10 cellular contexts compared by ENCODE assay signal in the genomic region with DNA sequence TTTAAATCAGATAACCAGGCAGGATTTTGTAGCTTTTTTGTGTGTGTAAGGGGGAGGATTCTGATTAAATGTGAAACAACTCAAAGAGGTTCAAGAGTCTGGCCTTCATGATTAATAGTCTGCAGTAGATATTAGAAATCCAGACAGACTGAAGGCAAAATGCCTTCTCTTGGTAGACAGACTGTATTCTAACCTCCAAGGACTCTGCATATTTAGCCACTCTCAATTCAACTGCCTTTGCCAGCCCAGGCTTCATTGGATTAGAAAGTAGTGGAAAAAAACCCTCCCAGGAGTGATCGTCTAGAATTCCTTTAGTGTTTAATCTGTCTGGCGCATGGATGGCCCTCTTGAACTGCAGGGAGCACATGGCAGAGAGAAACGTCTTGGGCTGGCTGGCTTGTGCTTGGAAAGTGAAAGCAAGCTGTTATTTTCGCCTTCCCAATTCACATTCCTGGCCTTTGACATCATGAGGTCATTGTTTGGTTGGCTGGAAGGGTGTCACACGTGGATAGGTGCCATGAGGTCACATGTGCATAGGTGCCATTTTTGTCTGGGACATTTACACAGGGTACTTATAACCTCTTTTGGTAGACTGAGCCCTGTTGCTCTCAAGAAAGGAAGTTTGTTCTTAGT. TPM values are rescaled to one million over a fixed set of nuclear protein-coding genes. Genes with fewer than 3 reads are reported as not detected.
DNase-seq lines count a peak whose midpoint lies in the region; ATAC-seq, FAIRE-seq and TF ChIP-seq lines count a peak whose summit lies in the region.
"Had no signal": no experiment of that assay in that cellular context is flagged by ENCODE, and none has a peak within 500 bp of the region (broad histone marks: within the 10 kb centered on the region; RNA-seq: fewer than 3 reads in every experiment).

No MANE protein-coding gene starts in this region.

- DNase-seq in HPDE6-E6E7 (ENCODE audit: extremely low spot score) (peak; percentile 66), K562 (ENCODE audit: extremely low read depth in 1 of 4, low spot score in 3 of 4) (no peak), kidney epithelial cell (ENCODE audit: low read depth) (peak; percentile 69), pons (ENCODE audit: low spot score) (no peak), T-helper 2 cell (no peak)
- DNase-seq: activated B cell treated with CpG ODN at 0.5 μM for 24 hours had no signal

- H3K9ac ChIP-seq in K562 (ENCODE audit: insufficient read depth in 1 of 2, low read depth in 2 of 2, low read length in 2 of 2): no peak overlapping the region

- H3K4me3 ChIP-seq in K562 (no peak overlapping the region), kidney epithelial cell (ENCODE audit: low read depth, low read length) (no peak overlapping the region)
- H3K4me3 ChIP-seq: skin epidermis had no signal

- peaks cover 9% of the 10 kb centered on the region for H3K36me3 Mint-ChIP-seq in stimulated activated memory B cell treated with anti-CD40 and anti-IgM and Interleukin-4, amounts not matched to agents 10 μg/mL and 1 μg/mL and 100 μg/mL, for 72 hours

- H3K27ac ChIP-seq in K562 (ENCODE audit: extremely low read depth, low read depth, low read length): no peak overlapping the region

- no peak for TF ChIP-seq EP300 in K562 (IDR thresholded peaks at IDR 0.05; ENCODE audit: low read length)

- H3K27me3 Mint-ChIP-seq in stimulated activated memory B cell treated with anti-CD40 and anti-IgM and Interleukin-4, amounts not matched to agents 10 μg/mL and 1 μg/mL and 100 μg/mL, for 72 hours: no peaks in the 10 kb centered on the region
- H3K27me3 Mint-ChIP-seq: activated B cell treated with CpG ODN at 0.5 μM for 24 hours had no signal

- peaks cover 29% of the 10 kb centered on the region for H3K4me1 Mint-ChIP-seq in stimulated activated memory B cell treated with anti-CD40 and anti-IgM and Interleukin-4, amounts not matched to agents 10 μg/mL and 1 μg/mL and 100 μg/mL, for 72 hours

- H3K9me3 Mint-ChIP-seq in stimulated activated memory B cell treated with anti-CD40 and anti-IgM and Interleukin-4, amounts not matched to agents 10 μg/mL and 1 μg/mL and 100 μg/mL, for 72 hours: no peaks in the 10 kb centered on the region
- H3K9me3 Mint-ChIP-seq: activated B cell treated with CpG ODN at 0.5 μM for 24 hours had no signal

- H3K4me3 Mint-ChIP-seq in stimulated activated memory B cell treated with anti-CD40 and anti-IgM and Interleukin-4, amounts not matched to agents 10 μg/mL and 1 μg/mL and 100 μg/mL, for 72 hours: no peak overlapping the region
- H3K4me3 Mint-ChIP-seq: activated B cell treated with CpG ODN at 0.5 μM for 24 hours had no signal

- no peak for FAIRE-seq in K562 (lab: Jason Lieb, UNC)

- TF ChIP-seq CTCF in K562 (IDR thresholded peaks at IDR 0.05 in 2 of 3, conservative IDR thresholded peaks at IDR 0.05 in 1 of 3; ENCODE audit: insufficient read depth in 2 of 3, low read depth in 1 of 3, low read length in 3 of 3) (no peak), kidney epithelial cell (IDR thresholded peaks at IDR 0.05; ENCODE audit: insufficient read depth, low read length, poor library complexity, severe bottlenecking) (no peak)

- 3% methylated on average over 5 of the region's 5 CpGs for WGBS in K562 (ENCODE audit: insufficient coverage, low coverage, missing lambda C conversion rate)

- H3K79me2 ChIP-seq in K562 (ENCODE audit: control insufficient read depth, insufficient read depth, low read length): no peaks in the 10 kb centered on the region

- no peak for TF ChIP-seq RAD21 in K562 (CRISPR knock-in tag; conservative IDR thresholded peaks at IDR 0.05 in 1 of 2, IDR thresholded peaks at IDR 0.05 in 1 of 2)

- no peak overlapping the region for H2AFZ ChIP-seq in K562 (ENCODE audit: low read depth, low read length)

- POLR2A ChIA-PET in K562 (lab: Yijun Ruan, JAX): interaction anchor here (0.5 kb wide), 1 partner anchor 246 kb away, joined by 3 read pairs; no protein-coding TSS in a partner anchor

- CTCF ChIA-PET in K562 (lab: Yijun Ruan, JAX; ENCODE audit: low intra/inter-chr PET ratio): no interaction called here

- H3K27me3 ChIP-seq in K562 (ENCODE audit: control insufficient read depth in 2 of 2, insufficient read depth in 2 of 2, low read length in 2 of 2) (peaks cover 0 to 7% of the 10 kb centered on the region in 2 experiments; a peak in 4 of 5 replicates), kidney epithelial cell (ENCODE audit: control insufficient read depth, insufficient read depth, low read length) (no peaks in the 10 kb centered on the region)

- H3K36me3 ChIP-seq in K562 (ENCODE audit: control insufficient read depth, insufficient read depth, low read length): no peaks in the 10 kb centered on the region
- no peaks in the 10 kb centered on the region for H3K36me3 ChIP-seq in kidney epithelial cell (ENCODE audit: control insufficient read depth, insufficient read depth, low read length)

- H3K4me1 ChIP-seq in K562 (replicated peaks in 1 of 2; ENCODE audit: control insufficient read depth in 2 of 2, insufficient read depth in 2 of 2, low read length in 2 of 2): no peaks in the 10 kb centered on the region

- no peak overlapping the region for H3K4me2 ChIP-seq in K562 (ENCODE audit: insufficient read depth, low read length)

- ATAC-seq in K562: no peak
- no peak for ATAC-seq in stimulated activated memory B cell treated with anti-CD40 and anti-IgM and Interleukin-4, amounts not matched to agents 10 μg/mL and 1 μg/mL and 100 μg/mL, for 72 hours
- no peak for ATAC-seq in HG03342 (IDR thresholded peaks at IDR 0.05; ENCODE audit: unreplicated experiment)
- no peak for ATAC-seq in HG03521 (IDR thresholded peaks at IDR 0.05; ENCODE audit: unreplicated experiment)

- no peaks in the 10 kb centered on the region for H3K9me1 ChIP-seq in K562 (ENCODE audit: control insufficient read depth, insufficient read depth, low read length)

- no peak for TF ChIP-seq POLR2A in K562 (conservative IDR thresholded peaks at IDR 0.05)

- H3K27ac Mint-ChIP-seq in stimulated activated memory B cell treated with anti-CD40 and anti-IgM and Interleukin-4, amounts not matched to agents 10 μg/mL and 1 μg/mL and 100 μg/mL, for 72 hours: peak overlapping the region; percentile 35

- H4K20me1 ChIP-seq in K562 (replicated peaks; ENCODE audit: control insufficient read depth, insufficient read depth, low read length): no peaks in the 10 kb centered on the region

- in situ Hi-C loops in K562 (cut with MboI): no loop called here

- intact Hi-C loops in K562 (cut with micrococcal nuclease): no loop called here

- no TSS peak for BruUV-seq in K562 (replicated peaks; lab: Mats Ljungman, UMichigan)

- no peaks in the 10 kb centered on the region for H3K9me3 ChIP-seq in K562 (replicated peaks; ENCODE audit: control insufficient read depth, insufficient read depth, low read depth, low read length)

TF ChIP-seq in K562, 482 proteins besides CTCF, POLR2A, EP300 and RAD21 (continues in another document):
- TF ChIP-seq ZBTB17 (CRISPR knock-in tag; IDR thresholded peaks at IDR 0.05) (no peak), MYC (IDR thresholded peaks at IDR 0.05; ENCODE audit: low read depth, low read length) (peak; percentile 28; the same call in 1 of the 2 replicates), MYC (CRISPR knock-in tag; IDR thresholded peaks at IDR 0.05; ENCODE audit: borderline replicate concordance, low read depth) (no peak), ZNF512 (tag; IDR thresholded peaks at IDR 0.05) (no peak), POLR3A (IDR thresholded peaks at IDR 0.05; ENCODE audit: borderline replicate concordance, extremely low read depth, insufficient read depth, insufficient read length) (no peak), RFX5 (IDR thresholded peaks at IDR 0.05; ENCODE audit: low read depth, low read length) (no peak), NR2C1 (IDR thresholded peaks at IDR 0.05) (no peak), NR2C1 (tag; IDR thresholded peaks at IDR 0.05) (0 out of 2 replicates have a peak, but pooled peaks have one; percentile 21), MCM5 (IDR thresholded peaks at IDR 0.05; ENCODE audit: low read depth) (no peak), NR2C2 (CRISPR knock-in tag; IDR thresholded peaks at IDR 0.05) (no peak), NR2C2 (tag; IDR thresholded peaks at IDR 0.05) (peak; percentile 53)

RNA-seq across cellular contexts. Expression of gene NEDD9, which starts 30.8 kb away (rescaled TPM):
- total RNA-seq in K562 (2011; cell fraction: chromatin; rRNA removed; ENCODE audit: low replicate concordance): not detected in 2 replicates
- not detected in 2 replicates for total RNA-seq in K562 (2011; cell fraction: nucleolus; rRNA removed)
- not detected in 2 replicates for total RNA-seq in K562 (2011; cell fraction: nucleoplasm; rRNA removed)
- total RNA-seq in K562 (2014; rRNA removed): not detected in 2 replicates
- 0.04 TPM in 1 of 2 replicates, not detected in the other for total RNA-seq in K562 (2014; rRNA removed; fragmentation: Illumina TruSeq; extraction: Trizol)
- 0.19 TPM in 1 of 2 replicates, not detected in the other for total RNA-seq in K562 (2015; rRNA removed; fragmentation: Illumina TruSeq; extraction: Trizol)
- 0.18 and 0.31 TPM in 2 replicates for total RNA-seq in K562 (2021)
- 0.05 and 0.15 TPM in 2 replicates for polyA plus RNA-seq in K562 (2011; rRNA removed)
- polyA plus RNA-seq in K562 (2011; cell fraction: cytosol; rRNA removed): 0.01 TPM in 1 of 2 replicates, not detected in the other
- polyA plus RNA-seq in K562 (2011; cell fraction: nucleus; rRNA removed): not detected in 2 replicates
- polyA plus RNA-seq in K562 (2012): 0.17 and 1.1 TPM in 2 replicates
- not detected in 2 replicates for polyA plus RNA-seq in K562 (2014; fragmentation: Illumina TruSeq; extraction: Trizol)
- polyA plus RNA-seq in K562 (2014; fragmentation: Nextera tagmentation; extraction: Ambion mirVana): not detected
- polyA plus RNA-seq in K562 (2014; rRNA removed): not detected in 2 replicates
- polyA minus RNA-seq in K562 (2011; rRNA and poly(A)+ RNA removed): 0.21 TPM in 1 of 2 replicates, not detected in the other
- polyA minus RNA-seq in K562 (2011; cell fraction: cytosol; rRNA and poly(A)+ RNA removed): 1.2 TPM in 1 of 2 replicates, not detected in the other
- not detected in 2 replicates for polyA minus RNA-seq in K562 (2011; cell fraction: nucleus; rRNA and poly(A)+ RNA removed)
- total RNA-seq in kidney epithelial cell: 48.3 and 53.5 TPM in 2 replicates

Comparison
In these comparisons a context has a peak if more than half of its experiments do, and no peak if none do; other contexts are left out.
1. DNase-seq: peak in HPDE6-E6E7 (single experiment) and kidney epithelial cell (single experiment); none in K562 (0 of 4), pons (single experiment) and T-helper 2 cell (0 of 5).
2. RNA of gene NEDD9, which starts 30.8 kb away (total RNA-seq): 48.3 to 53.5 TPM in kidney epithelial cell; 0.04 to 0.31 TPM in K562; every median in the first group is over 10 times any median in the second.